ENCODE assay signal across 1 cellular context in the genomic region with DNA sequence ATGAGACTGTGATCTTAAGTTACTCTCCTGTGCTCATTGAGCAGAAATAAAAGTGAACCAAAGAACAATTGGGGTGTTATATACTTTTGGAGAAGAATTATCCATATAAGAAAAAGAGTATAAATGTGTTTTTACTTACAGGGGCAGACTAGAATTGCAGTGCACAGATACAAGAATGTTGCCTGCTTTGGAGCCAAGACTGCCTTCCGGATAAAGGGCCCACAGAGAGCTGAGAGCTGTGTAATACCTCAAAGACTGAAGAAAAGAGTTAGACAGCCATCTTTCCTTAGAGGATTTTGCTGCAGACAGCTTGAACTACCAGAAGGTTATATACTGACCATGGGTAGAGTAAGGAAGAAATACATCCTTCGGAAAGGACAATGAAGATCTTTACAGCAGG.
TF ChIP-seq lines count a peak whose summit lies in the region.

No MANE protein-coding gene starts in this region.

TF ChIP-seq in SK-N-SH, 30 proteins besides CTCF, POLR2A, EP300 and RAD21:
- TF ChIP-seq CHD2 (IDR thresholded peaks at IDR 0.05; ENCODE audit: low read length, partially characterized antibody) (no peak), TAF1 (IDR thresholded peaks at IDR 0.05; ENCODE audit: borderline replicate concordance, low read depth, low read length) (peak; percentile 46; the same call in 1 of the 2 replicates), POLR2AphosphoS5 (IDR thresholded peaks at IDR 0.05; ENCODE audit: low read depth, low read length) (peak; percentile 36; the same call in 1 of the 2 replicates), YY1 (IDR thresholded peaks at IDR 0.05; ENCODE audit: low read depth) (peak; percentile 58; the same call in 1 of the 2 replicates), RXRA (IDR thresholded peaks at IDR 0.05; ENCODE audit: borderline replicate concordance, low read depth) (no peak)
- TF ChIP-seq, protein P1, sequence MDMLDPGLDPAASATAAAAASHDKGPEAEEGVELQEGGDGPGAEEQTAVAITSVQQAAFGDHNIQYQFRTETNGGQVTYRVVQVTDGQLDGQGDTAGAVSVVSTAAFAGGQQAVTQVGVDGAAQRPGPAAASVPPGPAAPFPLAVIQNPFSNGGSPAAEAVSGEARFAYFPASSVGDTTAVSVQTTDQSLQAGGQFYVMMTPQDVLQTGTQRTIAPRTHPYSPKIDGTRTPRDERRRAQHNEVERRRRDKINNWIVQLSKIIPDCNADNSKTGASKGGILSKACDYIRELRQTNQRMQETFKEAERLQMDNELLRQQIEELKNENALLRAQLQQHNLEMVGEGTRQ (IDR thresholded peaks at IDR 0.05; ENCODE audit: borderline replicate concordance, low read depth, low read length): no peak
TF ChIP-seq in SK-N-SH: peak in this region for 3.
